ENCODE assay signal across 1 cellular context in genomic region chr1:201258763-201259230, GRCh38.
TF ChIP-seq lines count a peak whose summit lies in the region.

No MANE protein-coding gene starts in this region.

TF ChIP-seq in IMR-90, 13 proteins besides CTCF, POLR2A, EP300 and RAD21:
- TF ChIP-seq ELK1 (IDR thresholded peaks at IDR 0.05; ENCODE audit: borderline replicate concordance, low read depth, low read length) = no peak
- no peak for TF ChIP-seq BHLHE40 (IDR thresholded peaks at IDR 0.05; ENCODE audit: low read depth, low read length)
- TF ChIP-seq FOS (IDR thresholded peaks at IDR 0.05; ENCODE audit: low read depth, low read length) = no peak
- TF ChIP-seq MAFK (IDR thresholded peaks at IDR 0.05; ENCODE audit: low read depth, low read length) = no peak
- TF ChIP-seq USF2 (IDR thresholded peaks at IDR 0.05; ENCODE audit: low read depth, low read length) = no peak
- TF ChIP-seq MXI1 (IDR thresholded peaks at IDR 0.05; ENCODE audit: borderline replicate concordance, low read depth, low read length) = no peak
- no peak for TF ChIP-seq CEBPB (IDR thresholded peaks at IDR 0.05; ENCODE audit: low read depth, low read length)
- no peak for TF ChIP-seq SMC3 (IDR thresholded peaks at IDR 0.05; ENCODE audit: low read depth, low read length)
- TF ChIP-seq NFE2L2 (IDR thresholded peaks at IDR 0.05; ENCODE audit: low read depth, low read length) = no peak
- TF ChIP-seq CHD1 (IDR thresholded peaks at IDR 0.05; ENCODE audit: low read depth, low read length) = no peak
- no peak for TF ChIP-seq RCOR1 (IDR thresholded peaks at IDR 0.05; ENCODE audit: insufficient replicate concordance, low read length)
- no peak for TF ChIP-seq MAZ (IDR thresholded peaks at IDR 0.05; ENCODE audit: borderline replicate concordance, low read depth, low read length)
- no peak for TF ChIP-seq RFX5 (IDR thresholded peaks at IDR 0.05; ENCODE audit: low read depth, low read length)
TF ChIP-seq in IMR-90: peak in this region for 0.
